Comparison of ENCODE assay signal across 8 cellular contexts in genomic region chr11:95150977-95151684, GRCh38.
DNase-seq lines count a peak whose midpoint lies in the region; ATAC-seq and TF ChIP-seq lines count a peak whose summit lies in the region.

No MANE protein-coding gene starts in this region.

- H4K5ac ChIP-seq in H9 (ENCODE audit: insufficient read length, low read depth, low read length) = no peak overlapping the region

- TF ChIP-seq CTCF in H9 (conservative IDR thresholded peaks at IDR 0.05) (peak; percentile 69), adrenal gland (IDR thresholded peaks at IDR 0.05) (peak; percentile 74 to 98 (median 93)), upper lobe of left lung (IDR thresholded peaks at IDR 0.05) (peak; percentile 80 to 98 (median 97))

- H3K79me1 ChIP-seq in H9 (ENCODE audit: insufficient read depth, low read depth, low read length, poor library complexity, severe bottlenecking) = no peaks in the 10 kb centered on the region

- no peak overlapping the region for H4K8ac ChIP-seq in H9 (replicated peaks; ENCODE audit: insufficient read length, low read depth, low read length)

- peak overlapping the region; percentile 74 for H3K18ac ChIP-seq in H9 (ENCODE audit: insufficient read length, low read depth, low read length)

- peaks cover 8 to 11% of the 10 kb centered on the region in 2 experiments for H3K4me1 Mint-ChIP-seq in H9

- no peak overlapping the region for H2BK120ac ChIP-seq in H9 (ENCODE audit: low read depth, low read length, poor library complexity, severe bottlenecking)

- H3K27me3 ChIP-seq in H9 (ENCODE audit: insufficient read depth, low read length) = peaks cover 24% of the 10 kb centered on the region
- no peaks in the 10 kb centered on the region for H3K27me3 ChIP-seq in adrenal gland
- no peaks in the 10 kb centered on the region for H3K27me3 ChIP-seq in upper lobe of left lung

- H3K14ac ChIP-seq in H9 (ENCODE audit: insufficient read depth, low read length) = peak overlapping the region; percentile 72

- H2BK20ac ChIP-seq in H9 (ENCODE audit: low read depth, low read length, poor library complexity, severe bottlenecking) = no peak overlapping the region

- H3K23me2 ChIP-seq in H9 (ENCODE audit: insufficient read length, low read depth, low read length, poor library complexity, severe bottlenecking) = peaks cover 16% of the 10 kb centered on the region

- no peak overlapping the region for H2BK12ac ChIP-seq in H9 (ENCODE audit: insufficient read length, low read depth, low read length)

- no peak overlapping the region for H3K56ac ChIP-seq in H9 (ENCODE audit: insufficient read length, low read depth, low read length)

- no peak overlapping the region for H3K27ac ChIP-seq in H9 (ENCODE audit: insufficient read length, low read depth, low read length)
- peak overlapping the region in 4 of 5 donors; percentile 89 to 94 (median 92) for H3K27ac ChIP-seq in adrenal gland
- peak overlapping the region; percentile 92 to 96 (median 95) for H3K27ac ChIP-seq in upper lobe of left lung

- intact Hi-C loops in adrenal gland (cut with DNase I) (loop anchor here (2.0 to 5.0 kb wide), 3 partner anchors 554 to 614 kb away; no protein-coding TSS in a partner anchor), left cardiac atrium (cut with DNase I) (loop anchor here (2.0 to 5.0 kb wide), 2 partner anchors 82 to 556 kb away; no protein-coding TSS in a partner anchor), posterior vena cava (cut with DNase I) (loop anchor here in 1 of 2 donors (2.0 to 10.0 kb wide), 3 partner anchors 556 to 1274 kb away; no protein-coding TSS in a partner anchor)

- peak overlapping the region; percentile 80 for H3K4me2 ChIP-seq in H9 (ENCODE audit: insufficient read depth, insufficient read length, low read length)

- H3K36me3 ChIP-seq in adrenal gland (replicated peaks in 1 of 2) (no peaks in the 10 kb centered on the region), upper lobe of left lung (no peaks in the 10 kb centered on the region)

- no CpG with 5 or more reads among the region's 53 CpGs for WGBS in H9 (ENCODE audit: extremely low coverage, insufficient read length, low lambda C conversion rate)
- WGBS in adrenal gland, 4 donors = 1% methylated on average over 28 to 53 of the region's 53 CpGs
- WGBS in upper lobe of left lung, 2 donors = 0 to 1% methylated on average over 25 to 48 of the region's 53 CpGs

- H4K91ac ChIP-seq in H9 (ENCODE audit: insufficient read length, low read depth, low read length) = no peak overlapping the region

- no peaks in the 10 kb centered on the region for H3K79me2 ChIP-seq in H9 (ENCODE audit: insufficient read depth, low read length)

- H2BK5ac ChIP-seq in H9 (ENCODE audit: insufficient read length, low read length) = no peak overlapping the region

- peaks cover 56% of the 10 kb centered on the region for H3K27me3 Mint-ChIP-seq in H9 (ENCODE audit: low read depth)

- H2AK5ac ChIP-seq in H9 (ENCODE audit: insufficient read length, low read length) = no peak overlapping the region

- no peak overlapping the region for H3T11ph ChIP-seq in H9 (ENCODE audit: low read length)

- peak overlapping the region; percentile 69 to 84 for H3K4me3 Mint-ChIP-seq in H9

- no peak overlapping the region for H2BK15ac ChIP-seq in H9 (ENCODE audit: low read depth, low read length)

- DNase-seq in GM04504 (ENCODE audit: low read depth) (peak; percentile 67), H9 (peak; percentile 96), M059J (ENCODE audit: low read depth) (peak; percentile 87), SW 1271 (lab: John Stamatoyannopoulos, UW) (peak; percentile 97 to 98), adrenal gland (peak; percentile 91 to 96 (median 94)), left cardiac atrium (peak; percentile 94), posterior vena cava (ENCODE audit: low spot score) (peak; percentile 96), upper lobe of left lung (peak; percentile 94 to 96)

- H3K4me1 ChIP-seq in H9 (ENCODE audit: insufficient read depth, low read length) (no peaks in the 10 kb centered on the region), adrenal gland (replicated peaks in 1 of 2) (peaks cover 4 to 38% of the 10 kb centered on the region in 2 donors), upper lobe of left lung (peaks cover 24 to 53% (median 43%) of the 10 kb centered on the region in 4 donors)

- H3K4me3 ChIP-seq in adrenal gland = peak overlapping the region; percentile 32 to 68 (median 57)
- H3K4me3 ChIP-seq in upper lobe of left lung = peak overlapping the region; percentile 36 to 66 (median 58)

- H3K9me3 ChIP-seq in H9 (ENCODE audit: control insufficient read depth, low read depth, low read length) (no peaks in the 10 kb centered on the region), adrenal gland (replicated peaks in 1 of 3) (no peaks in the 10 kb centered on the region), upper lobe of left lung (no peaks in the 10 kb centered on the region)

- no peak overlapping the region for H3K4ac ChIP-seq in H9 (ENCODE audit: low read depth, low read length)

- ATAC-seq in left cardiac atrium (peak; percentile 90 to 91), upper lobe of left lung (ENCODE audit: low FRiP score in 2 of 2) (peak; percentile 95 to 96)

- no peak overlapping the region for H2AFZ ChIP-seq in H9 (ENCODE audit: low read length)

- peak overlapping the region in 2 of 3 experiments; percentile 84 to 94; a peak in 4 of 7 replicates for H3K27ac Mint-ChIP-seq in H9

- peaks cover 0 to 3% (median 2%) of the 10 kb centered on the region in 3 experiments; a peak in 1 of 7 replicates for H3K36me3 Mint-ChIP-seq in H9 (ENCODE audit: insufficient read depth in 1 of 3, low read depth in 3 of 3)

- TF ChIP-seq EP300 in upper lobe of left lung (IDR thresholded peaks at IDR 0.05) = no peak

- H3K9ac ChIP-seq in H9 (ENCODE audit: extremely low read depth, insufficient read length, low read length) = peak overlapping the region; percentile 1

- H4K20me1 ChIP-seq in H9 (ENCODE audit: control insufficient read depth, insufficient read depth, insufficient read length) = no peaks in the 10 kb centered on the region

- no peaks in the 10 kb centered on the region; a peak in 3 of 5 replicates for H3K9me3 Mint-ChIP-seq in H9

- H3K23ac ChIP-seq in H9 (ENCODE audit: insufficient read length, low read depth, low read length) = no peak overlapping the region

- TF ChIP-seq POLR2A in adrenal gland (IDR thresholded peaks at IDR 0.05) = peak; percentile 54 to 66
- peak in 3 of 4 donors; percentile 60 to 76 (median 72) for TF ChIP-seq POLR2A in upper lobe of left lung (IDR thresholded peaks at IDR 0.05)
